28 cellular contexts compared by ENCODE assay signal in the genomic region with DNA sequence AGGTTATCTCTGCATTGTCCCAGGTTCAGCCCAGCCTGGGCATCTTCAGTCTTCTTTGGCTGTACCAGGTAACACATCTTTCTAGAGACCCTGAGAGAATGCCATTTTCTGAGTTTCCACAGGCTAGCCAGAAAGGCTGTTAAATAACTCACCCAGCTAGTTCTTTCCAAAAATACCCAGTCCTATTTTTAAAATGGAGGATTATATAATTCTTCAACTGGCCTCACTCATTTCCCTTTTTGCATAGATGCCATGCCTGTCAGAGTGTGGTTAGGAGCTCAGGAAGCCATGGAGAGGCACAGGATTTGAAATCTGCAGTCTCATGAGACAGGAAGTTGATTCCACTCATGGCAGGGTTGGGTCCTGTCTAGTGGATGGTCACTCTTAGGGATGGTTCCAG. TPM values are rescaled to one million over a fixed set of nuclear protein-coding genes. Genes with fewer than 3 reads are reported as not detected.
DNase-seq lines count a peak whose midpoint lies in the region; ATAC-seq and TF ChIP-seq lines count a peak whose summit lies in the region.
"Had no signal": no experiment of that assay in that cellular context is flagged by ENCODE, and none has a peak within 500 bp of the region (broad histone marks: within the 10 kb centered on the region; RNA-seq: fewer than 3 reads in every experiment).

No MANE protein-coding gene starts in this region.

- no peaks in the 10 kb centered on the region for H3K27me3 ChIP-seq in stomach smooth muscle (ENCODE audit: control insufficient read depth in 1 of 2, insufficient read depth in 2 of 2, low read length in 2 of 2)
- H3K27me3 ChIP-seq: esophagus squamous epithelium, gastroesophageal sphincter, ovary, right atrium auricular region had no signal

- H3K36me3 ChIP-seq in stomach smooth muscle (ENCODE audit: control insufficient read depth in 2 of 2, insufficient read depth in 2 of 2, low read length in 2 of 2), result no peaks in the 10 kb centered on the region
- H3K36me3 ChIP-seq: esophagus squamous epithelium, gastroesophageal sphincter, left ventricle myocardium inferior, ovary, right atrium auricular region, spleen, WERI-Rb-1 had no signal

- H3K4me3 Mint-ChIP-seq in chondrocyte (ENCODE audit: unreplicated experiment), result no peak overlapping the region
- no peak overlapping the region for H3K4me3 Mint-ChIP-seq in activated CD4-positive, alpha-beta T cell treated with anti-CD3 and anti-CD28 coated beads, Interleukin-2, amount 10 ng/mL, durations not matched to agents 7 days and 5 days
- H3K4me3 Mint-ChIP-seq: activated CD4-positive, alpha-beta T cell treated with anti-CD3 and anti-CD28 coated beads, Interleukin-2, amount 10 ng/mL, durations not matched to agents 24 days and 14 days; activated naive CD8-positive, alpha-beta T cell treated with anti-CD3 and anti-CD28 coated beads for 36 hours; CD4-positive, CD25-positive, alpha-beta regulatory T cell; IgD-negative memory B cell; natural killer cell; stimulated activated naive B cell treated with anti-CD40 and anti-IgM and Interleukin-4, amounts not matched to agents 10 μg/mL and 1 μg/mL and 100 μg/mL, for 72 hours; T-helper 2 cell treated with Interferon-gamma antibody and Interleukin-4, amounts not matched to agents 5 μg/mL and 100 μg/mL, for 36 hours had no signal

- no peak for ATAC-seq in GM21717 (IDR thresholded peaks at IDR 0.05; ENCODE audit: unreplicated experiment)
- ATAC-seq: gastroesophageal sphincter; natural killer cell; SK-N-SH treated with all-trans-retinoic acid at 6 μM for 48 hours; stimulated activated naive B cell treated with anti-CD40 and anti-IgM and Interleukin-4, amounts not matched to agents 10 μg/mL and 1 μg/mL and 100 μg/mL, for 72 hours had no signal

- DNase-seq in GDM1 (lab: John Stamatoyannopoulos, UW), result peak; percentile 80
- peak; percentile 67 to 69 for DNase-seq in NOMO-1 (lab: John Stamatoyannopoulos, UW; ENCODE audit: unreplicated experiment in 2 of 2)
- no peak for DNase-seq in chondrocyte (ENCODE audit: low spot score)
- no peak for DNase-seq in NCI-H2171 (lab: John Stamatoyannopoulos, UW)
- no peak for DNase-seq in activated CD4-positive, alpha-beta T cell treated with anti-CD3 and anti-CD28 coated beads, Interleukin-2, amount 10 ng/mL, durations not matched to agents 7 days and 5 days
- DNase-seq: activated CD4-positive, alpha-beta T cell treated with anti-CD3 and anti-CD28 coated beads, Interleukin-2, amount 10 ng/mL, durations not matched to agents 24 days and 14 days; activated effector memory CD4-positive, alpha-beta T cell treated with Interleukin-2 at 50 U/mL for 16 hours; activated naive CD8-positive, alpha-beta T cell treated with anti-CD3 and anti-CD28 coated beads for 36 hours; CD4-positive, CD25-positive, alpha-beta regulatory T cell; cortex of kidney; esophagus squamous epithelium; hypothalamus; left ventricle myocardium inferior; natural killer cell; NCI-H1417 treated with DMSO at 0.1 percent for 48 hours; NCI-H510A treated with DMSO at 0.1 percent for 48 hours; ovary; spleen; stimulated activated CD4-positive, alpha-beta T cell treated with anti-CD3 and anti-CD28 coated beads, Interleukin-4, amount 100 ng/mL, for 24 hours; stimulated activated naive B cell treated with anti-CD40 and anti-IgM and Interleukin-4, amounts not matched to agents 10 μg/mL and 1 μg/mL and 100 μg/mL, for 72 hours; WERI-Rb-1 had no signal

- H3K9me3 ChIP-seq in stomach smooth muscle (ENCODE audit: control insufficient read depth in 2 of 2, low read length in 2 of 2), result peaks cover 0 to 3% of the 10 kb centered on the region in 2 donors
- H3K9me3 ChIP-seq: esophagus squamous epithelium, gastroesophageal sphincter, left ventricle myocardium inferior, ovary, right atrium auricular region, spleen had no signal

- CTCF ChIA-PET in activated CD4-positive, alpha-beta T cell treated with anti-CD3 and anti-CD28 coated beads, Interleukin-2, amount 10 ng/mL, durations not matched to agents 7 days and 5 days (lab: Charles Lee), result interaction anchor here (1.4 kb wide), 1 partner anchor 13 kb away, joined by 3 read pairs; no protein-coding TSS in a partner anchor

- POLR2A ChIA-PET in activated CD4-positive, alpha-beta T cell treated with anti-CD3 and anti-CD28 coated beads, Interleukin-2, amount 10 ng/mL, durations not matched to agents 7 days and 5 days (lab: Charles Lee), result no interaction called here

- peak overlapping the region; percentile 13 for H3K27ac Mint-ChIP-seq in chondrocyte (ENCODE audit: unreplicated experiment)
- H3K27ac Mint-ChIP-seq in activated CD4-positive, alpha-beta T cell treated with anti-CD3 and anti-CD28 coated beads, Interleukin-2, amount 10 ng/mL, durations not matched to agents 7 days and 5 days, result no peak overlapping the region
- H3K27ac Mint-ChIP-seq: activated CD4-positive, alpha-beta T cell treated with anti-CD3 and anti-CD28 coated beads, Interleukin-2, amount 10 ng/mL, durations not matched to agents 24 days and 14 days; activated naive CD8-positive, alpha-beta T cell treated with anti-CD3 and anti-CD28 coated beads for 36 hours; CD4-positive, CD25-positive, alpha-beta regulatory T cell; IgD-negative memory B cell; natural killer cell; stimulated activated naive B cell treated with anti-CD40 and anti-IgM and Interleukin-4, amounts not matched to agents 10 μg/mL and 1 μg/mL and 100 μg/mL, for 72 hours; T-helper 2 cell treated with Interferon-gamma antibody and Interleukin-4, amounts not matched to agents 5 μg/mL and 100 μg/mL, for 36 hours had no signal

- H3K27ac ChIP-seq in stomach smooth muscle (ENCODE audit: low read length), result peak overlapping the region; percentile 41
- H3K27ac ChIP-seq: esophagus squamous epithelium, left ventricle myocardium inferior, ovary, right atrium auricular region, spleen, WERI-Rb-1 had no signal

- H3K9ac ChIP-seq in stomach smooth muscle (ENCODE audit: low read length in 2 of 2), result no peak overlapping the region

- H3K4me3 ChIP-seq in stomach smooth muscle (ENCODE audit: low read length in 2 of 2), result no peak overlapping the region
- H3K4me3 ChIP-seq: esophagus squamous epithelium, gastroesophageal sphincter, left ventricle myocardium inferior, ovary, right atrium auricular region, spleen had no signal

- no peaks in the 10 kb centered on the region for H3K27me3 Mint-ChIP-seq in chondrocyte (ENCODE audit: low read depth)
- peaks cover 7% of the 10 kb centered on the region for H3K27me3 Mint-ChIP-seq in activated CD4-positive, alpha-beta T cell treated with anti-CD3 and anti-CD28 coated beads, Interleukin-2, amount 10 ng/mL, durations not matched to agents 7 days and 5 days

- no peak for TF ChIP-seq CTCF in chondrocyte (IDR thresholded peaks at IDR 0.05)

- peaks cover 25% of the 10 kb centered on the region for H3K36me3 Mint-ChIP-seq in chondrocyte (ENCODE audit: low read depth)
- no peaks in the 10 kb centered on the region for H3K36me3 Mint-ChIP-seq in activated CD4-positive, alpha-beta T cell treated with anti-CD3 and anti-CD28 coated beads, Interleukin-2, amount 10 ng/mL, durations not matched to agents 7 days and 5 days (ENCODE audit: low read depth)
- H3K36me3 Mint-ChIP-seq: activated naive CD8-positive, alpha-beta T cell treated with anti-CD3 and anti-CD28 coated beads for 36 hours; CD4-positive, CD25-positive, alpha-beta regulatory T cell; natural killer cell; stimulated activated naive B cell treated with anti-CD40 and anti-IgM and Interleukin-4, amounts not matched to agents 10 μg/mL and 1 μg/mL and 100 μg/mL, for 72 hours had no signal

- peaks cover 15% of the 10 kb centered on the region for H3K4me1 Mint-ChIP-seq in chondrocyte (ENCODE audit: low read depth)
- no peaks in the 10 kb centered on the region for H3K4me1 Mint-ChIP-seq in activated CD4-positive, alpha-beta T cell treated with anti-CD3 and anti-CD28 coated beads, Interleukin-2, amount 10 ng/mL, durations not matched to agents 7 days and 5 days
- H3K4me1 Mint-ChIP-seq: activated naive CD8-positive, alpha-beta T cell treated with anti-CD3 and anti-CD28 coated beads for 36 hours; CD4-positive, CD25-positive, alpha-beta regulatory T cell; natural killer cell had no signal

- H3K4me1 ChIP-seq in stomach smooth muscle (ENCODE audit: control insufficient read depth, insufficient read depth, low read length), result peaks cover 33% of the 10 kb centered on the region

- no peaks in the 10 kb centered on the region for H3K9me3 Mint-ChIP-seq in chondrocyte (ENCODE audit: low read depth)
- peaks cover 4% of the 10 kb centered on the region for H3K9me3 Mint-ChIP-seq in activated CD4-positive, alpha-beta T cell treated with anti-CD3 and anti-CD28 coated beads, Interleukin-2, amount 10 ng/mL, durations not matched to agents 7 days and 5 days
- H3K9me3 Mint-ChIP-seq: activated CD4-positive, alpha-beta T cell treated with anti-CD3 and anti-CD28 coated beads, Interleukin-2, amount 10 ng/mL, durations not matched to agents 24 days and 14 days; activated naive CD8-positive, alpha-beta T cell treated with anti-CD3 and anti-CD28 coated beads for 36 hours; natural killer cell; T-helper 2 cell treated with Interferon-gamma antibody and Interleukin-4, amounts not matched to agents 5 μg/mL and 100 μg/mL, for 36 hours had no signal

RNA-seq across cellular contexts. Expression of gene CEMIP, which starts 39.8 kb away (rescaled TPM):
- total RNA-seq in chondrocyte, result 138 to 146 TPM (median 143 TPM) in 3 replicates
- total RNA-seq in activated CD4-positive, alpha-beta T cell treated with anti-CD3 and anti-CD28 coated beads, Interleukin-2, amount 10 ng/mL, durations not matched to agents 7 days and 5 days, result not detected
- total RNA-seq: activated CD4-positive, alpha-beta T cell treated with anti-CD3 and anti-CD28 coated beads, Interleukin-2, amount 10 ng/mL, durations not matched to agents 24 days and 14 days; activated naive CD8-positive, alpha-beta T cell treated with anti-CD3 and anti-CD28 coated beads for 36 hours had no signal

Comparison
In these comparisons a context has a peak if more than half of its experiments do, and no peak if none do; other contexts are left out.
1. DNase-seq: peak in GDM1 (single experiment) and NOMO-1 (2 of 2); none in chondrocyte (single experiment), NCI-H2171 (single experiment) and activated CD4-positive, alpha-beta T cell treated with anti-CD3 and anti-CD28 coated beads, Interleukin-2, amount 10 ng/mL, durations not matched to agents 7 days and 5 days (single experiment).
2. RNA of gene CEMIP, which starts 39.8 kb away (total RNA-seq): 138 to 146 TPM in chondrocyte; not detected in activated CD4-positive, alpha-beta T cell treated with anti-CD3 and anti-CD28 coated beads, Interleukin-2, amount 10 ng/mL, durations not matched to agents 7 days and 5 days; every median in the first group is over 100 times any median in the second.